Comparison of ENCODE assay signal across 8 cellular contexts in genomic region chr3:57544181-57545125, GRCh38. TPM values are rescaled to one million over a fixed set of nuclear protein-coding genes. Genes with fewer than 3 reads are reported as not detected.
DNase-seq lines count a peak whose midpoint lies in the region; ATAC-seq and TF ChIP-seq lines count a peak whose summit lies in the region.

A gene with protein sequence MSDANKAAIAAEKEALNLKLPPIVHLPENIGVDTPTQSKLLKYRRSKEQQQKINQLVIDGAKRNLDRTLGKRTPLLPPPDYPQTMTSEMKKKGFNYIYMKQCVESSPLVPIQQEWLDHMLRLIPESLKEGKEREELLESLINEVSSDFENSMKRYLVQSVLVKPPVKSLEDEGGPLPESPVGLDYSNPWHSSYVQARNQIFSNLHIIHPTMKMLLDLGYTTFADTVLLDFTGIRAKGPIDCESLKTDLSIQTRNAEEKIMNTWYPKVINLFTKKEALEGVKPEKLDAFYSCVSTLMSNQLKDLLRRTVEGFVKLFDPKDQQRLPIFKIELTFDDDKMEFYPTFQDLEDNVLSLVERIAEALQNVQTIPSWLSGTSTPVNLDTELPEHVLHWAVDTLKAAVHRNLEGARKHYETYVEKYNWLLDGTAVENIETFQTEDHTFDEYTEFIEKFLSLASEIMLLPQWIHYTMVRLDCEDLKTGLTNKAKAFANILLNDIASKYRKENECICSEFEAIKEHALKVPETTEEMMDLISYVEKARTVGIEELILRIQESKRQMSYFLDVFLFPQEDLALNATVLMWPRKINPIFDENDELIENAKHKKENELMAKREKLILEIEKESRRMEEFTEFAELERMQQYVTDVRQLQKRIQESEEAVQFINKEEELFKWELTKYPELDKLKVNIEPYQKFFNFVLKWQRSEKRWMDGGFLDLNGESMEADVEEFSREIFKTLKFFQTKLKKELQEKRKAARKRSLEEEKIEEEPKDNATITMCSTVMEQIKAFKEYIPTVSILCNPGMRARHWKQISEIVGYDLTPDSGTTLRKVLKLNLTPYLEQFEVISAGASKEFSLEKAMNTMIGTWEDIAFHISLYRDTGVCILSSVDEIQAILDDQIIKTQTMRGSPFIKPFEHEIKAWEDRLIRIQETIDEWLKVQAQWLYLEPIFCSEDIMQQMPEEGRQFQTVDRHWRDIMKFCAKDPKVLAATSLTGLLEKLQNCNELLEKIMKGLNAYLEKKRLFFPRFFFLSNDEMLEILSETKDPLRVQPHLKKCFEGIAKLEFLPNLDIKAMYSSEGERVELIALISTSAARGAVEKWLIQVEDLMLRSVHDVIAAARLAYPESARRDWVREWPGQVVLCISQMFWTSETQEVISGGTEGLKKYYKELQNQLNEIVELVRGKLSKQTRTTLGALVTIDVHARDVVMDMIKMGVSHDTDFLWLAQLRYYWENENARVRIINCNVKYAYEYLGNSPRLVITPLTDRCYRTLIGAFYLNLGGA (N-terminal part only) (minus strand): TSS chr3:57544344. CDS start chr3:57542870, 1,474 bp downstream.

- no peak within 1 kb of the TSS for H4K8ac ChIP-seq in mesendoderm (ENCODE audit: low read depth, low read length)

- H3K27ac ChIP-seq in heart left ventricle (peak within 1 kb of the TSS in 1 of 12 donors; percentile 75), mesendoderm (ENCODE audit: low read depth, low read length) (no peak within 1 kb of the TSS)

- H3K56ac ChIP-seq in mesendoderm (ENCODE audit: low read length), result no peak within 1 kb of the TSS

- H3K4me1 ChIP-seq in heart left ventricle (peaks cover 0 to 21% (median 10%) of the 10 kb centered on the region in 12 donors), mesendoderm (ENCODE audit: control insufficient read depth, low read depth, low read length) (no peaks in the 10 kb centered on the region)

- H3K4me3 ChIP-seq in heart left ventricle, result peak within 1 kb of the TSS in 8 of 12 donors; percentile 18 to 51 (median 31)
- H3K4me3 ChIP-seq in mesendoderm (ENCODE audit: low read length), result no peak within 1 kb of the TSS

- TF ChIP-seq CTCF in heart left ventricle (IDR thresholded peaks at IDR 0.05) (no peak), GM10266 (IDR thresholded peaks at IDR 0.05; ENCODE audit: control insufficient read depth, insufficient read depth, low read depth, missing control alignments) (no peak)

- no peak within 1 kb of the TSS for H2BK5ac ChIP-seq in mesendoderm (ENCODE audit: low read length)

- peak within 1 kb of the TSS; percentile 26 for H3K4me3 Mint-ChIP-seq in dendritic cell treated with granulocyte-macrophage colony-stimulating factor and Interleukin-4, amounts not matched to agents 40 ng/mL and 50 ng/mL, for 4 days
- no peak within 1 kb of the TSS for H3K4me3 Mint-ChIP-seq in T-helper 2 cell treated with Interferon-gamma antibody and Interleukin-4, amounts not matched to agents 5 μg/mL and 100 μg/mL, for 36 hours

- intact Hi-C loops in heart left ventricle (cut with DNase I), result no loop called here
- intact Hi-C loops in Right ventricle myocardium superior (cut with DNase I), result no loop called here
- intact Hi-C loops in dendritic cell treated with granulocyte-macrophage colony-stimulating factor and Interleukin-4, amounts not matched to agents 40 ng/mL and 50 ng/mL, for 4 days (cut with micrococcal nuclease), result no loop called here

- no peak within 1 kb of the TSS for H4K5ac ChIP-seq in mesendoderm (ENCODE audit: low read length)

- no peak within 1 kb of the TSS for H2AK5ac ChIP-seq in mesendoderm (ENCODE audit: low read length)

- no peak within 1 kb of the TSS for H2BK15ac ChIP-seq in mesendoderm (replicated peaks; ENCODE audit: low read depth)

- H3K27ac Mint-ChIP-seq in dendritic cell treated with granulocyte-macrophage colony-stimulating factor and Interleukin-4, amounts not matched to agents 40 ng/mL and 50 ng/mL, for 4 days, result no peak within 1 kb of the TSS
- H3K27ac Mint-ChIP-seq in T-helper 2 cell treated with Interferon-gamma antibody and Interleukin-4, amounts not matched to agents 5 μg/mL and 100 μg/mL, for 36 hours, result no peak within 1 kb of the TSS

- peaks cover 9% of the 10 kb centered on the region for H3K4me1 Mint-ChIP-seq in dendritic cell treated with granulocyte-macrophage colony-stimulating factor and Interleukin-4, amounts not matched to agents 40 ng/mL and 50 ng/mL, for 4 days (ENCODE audit: low read depth)
- peaks cover 6% of the 10 kb centered on the region for H3K4me1 Mint-ChIP-seq in T-helper 2 cell treated with Interferon-gamma antibody and Interleukin-4, amounts not matched to agents 5 μg/mL and 100 μg/mL, for 36 hours (ENCODE audit: low read depth)

- no peaks in the 10 kb centered on the region for H3K9me3 ChIP-seq in heart left ventricle

- H3K36me3 ChIP-seq in heart left ventricle, result no peaks in the 10 kb centered on the region
- H3K36me3 ChIP-seq in mesendoderm (ENCODE audit: control insufficient read depth, insufficient read depth, low read length), result no peaks in the 10 kb centered on the region

- no peaks in the 10 kb centered on the region for H3K79me1 ChIP-seq in mesendoderm (ENCODE audit: low read length)

- no peak within 1 kb of the TSS for H3K9ac ChIP-seq in mesendoderm (ENCODE audit: low read length)

- no peak within 1 kb of the TSS for H2BK120ac ChIP-seq in mesendoderm (ENCODE audit: low read depth, low read length)

- 10 to 11% (median 10%) methylated on average over 20 of the region's 20 CpGs for WGBS in heart left ventricle, 4 donors
- WGBS in mesendoderm (ENCODE audit: extremely low coverage, insufficient coverage, low lambda C conversion rate), result no CpG with 5 or more reads among the region's 20 CpGs

- peak in 2 of 4 donors; percentile 18 to 19 for ATAC-seq in heart left ventricle
- no peak for ATAC-seq in Right ventricle myocardium superior (ENCODE audit: poor library complexity)

- no peak within 1 kb of the TSS for H3K23ac ChIP-seq in mesendoderm (ENCODE audit: low read length)

- H3K79me2 ChIP-seq in mesendoderm (ENCODE audit: control insufficient read depth, insufficient read depth, low read length), result no peaks in the 10 kb centered on the region

- no peak within 1 kb of the TSS for H3K4ac ChIP-seq in mesendoderm (ENCODE audit: low read depth, low read length)

- DNase-seq in heart left ventricle (no peak), Right ventricle myocardium superior (no peak), NCI-H2227 treated with DMSO at 0.1 percent for 48 hours (lab: John Stamatoyannopoulos, UW) (peak; percentile 59), mesendoderm (peak; percentile 99), GM10266 (ENCODE audit: extremely low spot score) (no peak), SIG-M5 treated with dmso at 0.1 percent for 504 hours (lab: John Stamatoyannopoulos, UW; ENCODE audit: unreplicated experiment) (no peak)
- no peak for DNase-seq in T-helper 2 cell treated with Interferon-gamma antibody and Interleukin-4, amounts not matched to agents 5 μg/mL and 100 μg/mL, for 36 hours (ENCODE audit: low spot score)

- H3K27me3 ChIP-seq in heart left ventricle (no peaks in the 10 kb centered on the region), mesendoderm (ENCODE audit: insufficient read depth, low read length, poor library complexity) (no peaks in the 10 kb centered on the region)

- H3K27me3 Mint-ChIP-seq in dendritic cell treated with granulocyte-macrophage colony-stimulating factor and Interleukin-4, amounts not matched to agents 40 ng/mL and 50 ng/mL, for 4 days, result peaks cover 8% of the 10 kb centered on the region
- peaks cover 8% of the 10 kb centered on the region for H3K27me3 Mint-ChIP-seq in T-helper 2 cell treated with Interferon-gamma antibody and Interleukin-4, amounts not matched to agents 5 μg/mL and 100 μg/mL, for 36 hours (ENCODE audit: low read depth)

- H3K9me3 Mint-ChIP-seq in dendritic cell treated with granulocyte-macrophage colony-stimulating factor and Interleukin-4, amounts not matched to agents 40 ng/mL and 50 ng/mL, for 4 days, result no peaks in the 10 kb centered on the region
- H3K9me3 Mint-ChIP-seq in T-helper 2 cell treated with Interferon-gamma antibody and Interleukin-4, amounts not matched to agents 5 μg/mL and 100 μg/mL, for 36 hours, result no peaks in the 10 kb centered on the region

- H3K18ac ChIP-seq in mesendoderm (ENCODE audit: low read length), result no peak within 1 kb of the TSS

- no peak for TF ChIP-seq POLR2A in heart left ventricle (IDR thresholded peaks at IDR 0.05)

- peak within 1 kb of the TSS; percentile 56 for H3K4me2 ChIP-seq in mesendoderm (ENCODE audit: low read length)

- no peaks in the 10 kb centered on the region for H3K36me3 Mint-ChIP-seq in dendritic cell treated with granulocyte-macrophage colony-stimulating factor and Interleukin-4, amounts not matched to agents 40 ng/mL and 50 ng/mL, for 4 days (ENCODE audit: low read depth)
- no peaks in the 10 kb centered on the region for H3K36me3 Mint-ChIP-seq in T-helper 2 cell treated with Interferon-gamma antibody and Interleukin-4, amounts not matched to agents 5 μg/mL and 100 μg/mL, for 36 hours (ENCODE audit: low read depth)

RNA-seq across cellular contexts. Expression of the gene that starts here (rescaled TPM):
- total RNA-seq in heart left ventricle (under 1 TPM in 3 of 9 donors, not detected in 6; 0.20 to 0.42 (median 0.32) TPM), Right ventricle myocardium superior (0.08 TPM)
- under 1 TPM in 1 of 2 donors, not detected in 1; 0.04 TPM for polyA plus RNA-seq in heart left ventricle
- polyA plus RNA-seq in mesendoderm (2013, experiment 1 of 2), result 0.27 TPM
- polyA plus RNA-seq in mesendoderm (2013, experiment 2 of 2), result 0.18 TPM

Comparison
In these comparisons a context has a peak if more than half of its experiments do, and no peak if none do; other contexts are left out.
1. DNase-seq: peak in NCI-H2227 treated with DMSO at 0.1 percent for 48 hours (single experiment) and mesendoderm (single experiment); none in heart left ventricle (0 of 5), Right ventricle myocardium superior (single experiment), T-helper 2 cell treated with Interferon-gamma antibody and Interleukin-4, amounts not matched to agents 5 μg/mL and 100 μg/mL, for 36 hours (single experiment), GM10266 (single experiment) and SIG-M5 treated with dmso at 0.1 percent for 504 hours (single experiment).